1 cellular context compared by ENCODE assay signal in the genomic region with DNA sequence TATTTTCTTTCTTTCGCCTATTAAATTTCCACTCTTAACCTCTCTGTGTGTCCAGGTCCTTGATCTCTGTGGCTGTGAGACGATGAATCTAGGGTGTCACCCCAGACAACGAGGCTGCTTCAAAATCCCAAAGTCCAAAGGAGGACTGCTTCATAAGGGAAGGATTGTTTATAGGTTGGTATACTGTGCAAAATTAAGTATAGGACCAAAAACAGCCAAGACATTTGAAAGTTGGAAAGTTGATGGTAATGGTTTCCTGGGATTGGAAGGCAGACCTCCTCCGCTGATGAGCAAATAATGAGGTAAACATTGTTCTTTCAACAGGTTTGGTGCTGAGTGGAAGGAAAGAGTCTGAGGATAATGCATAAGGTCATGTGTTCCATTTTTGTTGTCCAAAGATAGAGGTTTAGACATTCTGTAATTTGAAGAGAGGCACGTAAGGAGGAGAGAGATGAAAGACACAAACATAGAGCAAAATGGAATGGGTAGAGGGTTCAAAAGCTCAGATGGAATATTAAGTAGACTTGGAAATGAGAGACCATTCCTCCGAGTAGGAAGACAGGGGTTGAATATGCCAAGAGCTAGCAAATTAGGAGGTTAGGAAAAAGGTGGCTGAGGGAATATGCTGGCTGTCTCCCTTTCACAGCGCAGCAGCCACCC.
TF ChIP-seq lines count a peak whose summit lies in the region.

No MANE protein-coding gene starts in this region.

TF ChIP-seq in SK-N-SH treated with all-trans-retinoic acid at 6 μM for 48 hours, 23 proteins besides CTCF, POLR2A, EP300 and RAD21 (continued from another document):
- TF ChIP-seq, protein P1, sequence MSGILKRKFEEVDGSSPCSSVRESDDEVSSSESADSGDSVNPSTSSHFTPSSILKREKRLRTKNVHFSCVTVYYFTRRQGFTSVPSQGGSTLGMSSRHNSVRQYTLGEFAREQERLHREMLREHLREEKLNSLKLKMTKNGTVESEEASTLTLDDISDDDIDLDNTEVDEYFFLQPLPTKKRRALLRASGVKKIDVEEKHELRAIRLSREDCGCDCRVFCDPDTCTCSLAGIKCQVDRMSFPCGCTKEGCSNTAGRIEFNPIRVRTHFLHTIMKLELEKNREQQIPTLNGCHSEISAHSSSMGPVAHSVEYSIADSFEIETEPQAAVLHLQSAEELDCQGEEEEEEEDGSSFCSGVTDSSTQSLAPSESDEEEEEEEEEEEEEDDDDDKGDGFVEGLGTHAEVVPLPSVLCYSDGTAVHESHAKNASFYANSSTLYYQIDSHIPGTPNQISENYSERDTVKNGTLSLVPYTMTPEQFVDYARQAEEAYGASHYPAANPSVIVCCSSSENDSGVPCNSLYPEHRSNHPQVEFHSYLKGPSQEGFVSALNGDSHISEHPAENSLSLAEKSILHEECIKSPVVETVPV (CRISPR knock-in tag; IDR thresholded peaks at IDR 0.05) = no peak
- TF ChIP-seq GLIS3 (CRISPR knock-in tag; IDR thresholded peaks at IDR 0.05) (no peak), ARNTL (CRISPR knock-in tag; IDR thresholded peaks at IDR 0.05; ENCODE audit: borderline replicate concordance, low read depth) (no peak), TSHZ2 (CRISPR knock-in tag; IDR thresholded peaks at IDR 0.05) (no peak), ZFP30 (CRISPR knock-in tag; IDR thresholded peaks at IDR 0.05) (no peak), ZC3H10 (CRISPR knock-in tag; IDR thresholded peaks at IDR 0.05) (no peak), ZNF565 (CRISPR knock-in tag; conservative IDR thresholded peaks at IDR 0.05; ENCODE audit: low read depth) (no peak), TOX (CRISPR knock-in tag; IDR thresholded peaks at IDR 0.05; ENCODE audit: borderline replicate concordance) (no peak), ESRRG (CRISPR knock-in tag; IDR thresholded peaks at IDR 0.05) (no peak), TCF4 (CRISPR knock-in tag; IDR thresholded peaks at IDR 0.05; ENCODE audit: borderline replicate concordance) (no peak), CSDC2 (CRISPR knock-in tag; IDR thresholded peaks at IDR 0.05) (no peak), PPARA (CRISPR knock-in tag; IDR thresholded peaks at IDR 0.05; ENCODE audit: borderline replicate concordance) (no peak)
- TF ChIP-seq, protein P2, sequence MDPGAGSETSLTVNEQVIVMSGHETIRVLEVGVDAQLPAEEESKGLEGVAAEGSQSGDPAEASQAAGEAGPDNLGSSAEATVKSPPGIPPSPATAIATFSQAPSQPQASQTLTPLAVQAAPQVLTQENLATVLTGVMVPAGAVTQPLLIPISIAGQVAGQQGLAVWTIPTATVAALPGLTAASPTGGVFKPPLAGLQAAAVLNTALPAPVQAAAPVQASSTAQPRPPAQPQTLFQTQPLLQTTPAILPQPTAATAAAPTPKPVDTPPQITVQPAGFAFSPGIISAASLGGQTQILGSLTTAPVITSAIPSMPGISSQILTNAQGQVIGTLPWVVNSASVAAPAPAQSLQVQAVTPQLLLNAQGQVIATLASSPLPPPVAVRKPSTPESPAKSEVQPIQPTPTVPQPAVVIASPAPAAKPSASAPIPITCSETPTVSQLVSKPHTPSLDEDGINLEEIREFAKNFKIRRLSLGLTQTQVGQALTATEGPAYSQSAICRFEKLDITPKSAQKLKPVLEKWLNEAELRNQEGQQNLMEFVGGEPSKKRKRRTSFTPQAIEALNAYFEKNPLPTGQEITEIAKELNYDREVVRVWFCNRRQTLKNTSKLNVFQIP (CRISPR knock-in tag; IDR thresholded peaks at IDR 0.05; ENCODE audit: borderline replicate concordance, low read depth) = no peak
